Comparison of ENCODE assay signal across 12 cellular contexts in genomic region chr9:134591573-134591981, GRCh38. TPM values are rescaled to one million over a fixed set of nuclear protein-coding genes. Genes with fewer than 3 reads are reported as not detected.
DNase-seq lines count a peak whose midpoint lies in the region; ATAC-seq and TF ChIP-seq lines count a peak whose summit lies in the region.
"Had no signal": no experiment of that assay in that cellular context is flagged by ENCODE, and none has a peak within 500 bp of the region (broad histone marks: within the 10 kb centered on the region; RNA-seq: fewer than 3 reads in every experiment).

No MANE protein-coding gene starts in this region.

- DNase-seq in Daoy (ENCODE audit: low read depth): peak; percentile 86
- DNase-seq in SJSA1 (ENCODE audit: low read depth in 1 of 2, low spot score in 2 of 2): peak in 1 of 2 experiments; percentile 49
- DNase-seq in cardiac muscle cell (ENCODE audit: low read depth in 1 of 2, low spot score in 1 of 2): peak in 1 of 2 donors; percentile 66
- DNase-seq in sciatic nerve (ENCODE audit: low spot score): no peak
- no peak for DNase-seq in dorsolateral prefrontal cortex
- DNase-seq: activated naive CD8-positive, alpha-beta T cell treated with anti-CD3 and anti-CD28 coated beads for 36 hours; stimulated activated CD4-positive, alpha-beta T cell treated with anti-CD3 and anti-CD28 coated beads, Interleukin-12 subunit alpha, Interleukin-12 subunit beta, amount 100 ng/mL, for 4 hours had no signal

- no peaks in the 10 kb centered on the region for H3K9me3 ChIP-seq in SJSA1 (replicated peaks)
- H3K9me3 ChIP-seq in cardiac muscle cell (ENCODE audit: low read depth): peaks cover 4% of the 10 kb centered on the region
- H3K9me3 ChIP-seq: HAP-1 had no signal

- H3K27me3 ChIP-seq in SJSA1 (replicated peaks): no peaks in the 10 kb centered on the region
- no peaks in the 10 kb centered on the region for H3K27me3 ChIP-seq in cardiac muscle cell
- no peaks in the 10 kb centered on the region for H3K27me3 ChIP-seq in dorsolateral prefrontal cortex

- ATAC-seq in sciatic nerve: peak; percentile 50
- no peak for ATAC-seq in GM21528 (IDR thresholded peaks at IDR 0.05; ENCODE audit: low FRiP score, unreplicated experiment)
- no peak for ATAC-seq in GM19463 (IDR thresholded peaks at IDR 0.05; ENCODE audit: unreplicated experiment)
- ATAC-seq in GM19328 (IDR thresholded peaks at IDR 0.05; ENCODE audit: unreplicated experiment): no peak

- peaks cover 40% of the 10 kb centered on the region for H3K4me1 ChIP-seq in SJSA1 (replicated peaks)
- H3K4me1 ChIP-seq in cardiac muscle cell (ENCODE audit: low read depth): peaks cover 31% of the 10 kb centered on the region
- H3K4me1 ChIP-seq: HAP-1 had no signal

- H3K36me3 ChIP-seq in SJSA1: no peaks in the 10 kb centered on the region
- H3K36me3 ChIP-seq in cardiac muscle cell: no peaks in the 10 kb centered on the region
- H3K36me3 ChIP-seq: HAP-1 had no signal

- TF ChIP-seq CTCF in cardiac muscle cell (IDR thresholded peaks at IDR 0.05; ENCODE audit: low read depth, low read length) (no peak), dorsolateral prefrontal cortex (IDR thresholded peaks at IDR 0.05 in 54 of 56, conservative IDR thresholded peaks at IDR 0.05 in 2 of 56; ENCODE audit: low read depth in 1 of 56, partially characterized antibody in 56 of 56) (no peak)

- intact Hi-C loops in sciatic nerve (cut with DNase I): no loop called here
- intact Hi-C loops in dorsolateral prefrontal cortex (cut with DNase I): no loop called here

- H3K27ac ChIP-seq in SJSA1: peak overlapping the region; percentile 79
- peak overlapping the region; percentile 60 for H3K27ac ChIP-seq in cardiac muscle cell
- no peak overlapping the region for H3K27ac ChIP-seq in dorsolateral prefrontal cortex

- H3K4me3 ChIP-seq in SJSA1 (no peak overlapping the region), cardiac muscle cell (no peak overlapping the region), dorsolateral prefrontal cortex (no peak overlapping the region)
- H3K4me3 ChIP-seq: HAP-1, K562 had no signal

RNA-seq across cellular contexts. Expression of gene COL5A1, which starts 50.0 kb away (rescaled TPM):
- 131 and 135 TPM in 2 replicates for total RNA-seq in Daoy (2014; rRNA removed; shearing (Covaris generic))
- total RNA-seq in SJSA1 (2014; rRNA removed; shearing (Covaris generic)): 148 and 165 TPM in 2 replicates
- 75.5 and 129 TPM in 2 replicates for total RNA-seq in cardiac muscle cell
- polyA plus RNA-seq in cardiac muscle cell: 34.5 and 50.7 TPM in 2 replicates
- 79.4 TPM for total RNA-seq in sciatic nerve
- 10 to 100 TPM in 11 of 120 experiments, 1 to 10 TPM in 109; 1.4 to 21.6 (median 5.0) TPM for total RNA-seq in dorsolateral prefrontal cortex

Comparison
In these comparisons a context has a peak if more than half of its experiments do, and no peak if none do; other contexts are left out.
1. H3K27ac ChIP-seq: peak in SJSA1 (single experiment) and cardiac muscle cell (single experiment); none in dorsolateral prefrontal cortex (0 of 59).